In genomic region chr1:109281680-109282496, GRCh38 we compare ENCODE assay signal across 8 cellular contexts. TPM values are rescaled to one million over a fixed set of nuclear protein-coding genes. Genes with fewer than 3 reads are reported as not detected.
DNase-seq lines count a peak whose midpoint lies in the region; ATAC-seq and TF ChIP-seq lines count a peak whose summit lies in the region.

No MANE protein-coding gene starts in this region.

- intact Hi-C loops in activated CD4-positive, alpha-beta T cell treated with anti-CD3 and anti-CD28 coated beads, Interleukin-2, amount 10 ng/mL, durations not matched to agents 24 days and 14 days (cut with micrococcal nuclease), result loop anchor here (2.0 to 5.0 kb wide), 2 partner anchors 251 to 340 kb away; no protein-coding TSS in a partner anchor
- intact Hi-C loops in left ventricle myocardium superior (cut with micrococcal nuclease), result no loop called here

- H3K36me3 Mint-ChIP-seq in activated CD4-positive, alpha-beta T cell treated with anti-CD3 and anti-CD28 coated beads, Interleukin-2, amount 10 ng/mL, durations not matched to agents 24 days and 14 days (ENCODE audit: low read depth), result peaks cover 7% of the 10 kb centered on the region

- ATAC-seq in left ventricle myocardium superior (no peak), GM18861 (IDR thresholded peaks at IDR 0.05; ENCODE audit: unreplicated experiment) (no peak), HG03469 (IDR thresholded peaks at IDR 0.05; ENCODE audit: unreplicated experiment) (no peak)

- H3K27me3 Mint-ChIP-seq in activated CD4-positive, alpha-beta T cell treated with anti-CD3 and anti-CD28 coated beads, Interleukin-2, amount 10 ng/mL, durations not matched to agents 24 days and 14 days, result no peaks in the 10 kb centered on the region

- no peak for TF ChIP-seq CTCF in VCaP (conservative IDR thresholded peaks at IDR 0.05)

- H3K27ac ChIP-seq in VCaP, result peak overlapping the region; percentile 87
- peak overlapping the region; percentile 78 for H3K27ac ChIP-seq in substantia nigra (ENCODE audit: low read depth, low read length, poor library complexity, severe bottlenecking)

- peaks cover 24% of the 10 kb centered on the region for H3K4me1 Mint-ChIP-seq in activated CD4-positive, alpha-beta T cell treated with anti-CD3 and anti-CD28 coated beads, Interleukin-2, amount 10 ng/mL, durations not matched to agents 24 days and 14 days

- H3K4me3 Mint-ChIP-seq in activated CD4-positive, alpha-beta T cell treated with anti-CD3 and anti-CD28 coated beads, Interleukin-2, amount 10 ng/mL, durations not matched to agents 24 days and 14 days, result peak overlapping the region; percentile 95

- no peak for DNase-seq in activated CD4-positive, alpha-beta T cell treated with anti-CD3 and anti-CD28 coated beads, Interleukin-2, amount 10 ng/mL, durations not matched to agents 24 days and 14 days
- no peak for DNase-seq in activated CD4-positive, alpha-beta T cell treated with anti-CD3 and anti-CD28 coated beads for 4 hours
- DNase-seq in left ventricle myocardium superior (peak; percentile 33), substantia nigra (lab: John Stamatoyannopoulos, UW) (peak in 9 of 49 donors; percentile 28 to 70 (median 49)), germinal center (ENCODE audit: low spot score) (no peak)

- no peaks in the 10 kb centered on the region for H3K9me3 Mint-ChIP-seq in activated CD4-positive, alpha-beta T cell treated with anti-CD3 and anti-CD28 coated beads, Interleukin-2, amount 10 ng/mL, durations not matched to agents 24 days and 14 days

- H3K27ac Mint-ChIP-seq in activated CD4-positive, alpha-beta T cell treated with anti-CD3 and anti-CD28 coated beads, Interleukin-2, amount 10 ng/mL, durations not matched to agents 24 days and 14 days, result no peak overlapping the region

RNA-seq across cellular contexts. Expression of gene PSRC1, which starts 1.1 kb away (rescaled TPM):
- total RNA-seq in activated CD4-positive, alpha-beta T cell treated with anti-CD3 and anti-CD28 coated beads, Interleukin-2, amount 10 ng/mL, durations not matched to agents 24 days and 14 days, result 4.5 and 5.0 TPM in 2 replicates
- 0.74 TPM for total RNA-seq in left ventricle myocardium superior

RNA-seq across cellular contexts. Expression of gene MYBPHL, which starts 24.9 kb away (rescaled TPM):
- not detected in 2 replicates for total RNA-seq in activated CD4-positive, alpha-beta T cell treated with anti-CD3 and anti-CD28 coated beads, Interleukin-2, amount 10 ng/mL, durations not matched to agents 24 days and 14 days
- 0.35 TPM for total RNA-seq in left ventricle myocardium superior

RNA-seq across cellular contexts. Expression of gene CELSR2, which starts 32.5 kb away (rescaled TPM):
- total RNA-seq in activated CD4-positive, alpha-beta T cell treated with anti-CD3 and anti-CD28 coated beads, Interleukin-2, amount 10 ng/mL, durations not matched to agents 24 days and 14 days, result 3.8 and 4.1 TPM in 2 replicates
- total RNA-seq in left ventricle myocardium superior, result 9.8 TPM
